In the genomic region with DNA sequence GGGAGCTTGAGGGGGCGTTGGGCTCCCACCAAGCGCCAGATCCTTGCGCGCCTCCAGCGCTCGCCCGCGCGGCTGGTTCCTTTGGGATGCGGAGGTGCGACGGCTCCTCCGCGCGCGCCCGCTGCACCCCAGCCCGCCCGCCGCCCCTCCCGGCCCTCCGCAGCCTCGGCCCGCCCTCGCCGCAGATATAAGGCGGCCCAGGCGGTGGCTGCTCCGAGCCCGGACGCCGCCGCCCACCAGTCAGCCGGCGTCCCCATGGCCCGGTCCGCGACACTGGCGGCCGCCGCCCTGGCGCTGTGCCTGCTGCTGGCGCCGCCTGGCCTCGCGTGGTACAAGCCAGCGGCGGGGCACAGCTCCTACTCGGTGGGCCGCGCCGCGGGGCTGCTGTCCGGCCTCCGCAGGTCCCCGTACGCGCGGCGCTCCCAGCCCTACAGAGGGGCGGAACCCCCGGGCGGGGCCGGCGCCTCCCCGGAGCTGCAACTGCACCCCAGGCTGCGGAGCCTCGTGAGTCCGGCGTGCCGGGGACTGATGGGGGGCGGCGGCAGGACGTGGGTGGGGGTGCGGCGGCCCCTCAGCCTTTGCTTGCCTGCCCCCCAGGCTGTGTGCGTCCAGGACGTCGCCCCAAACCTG, we compare ENCODE assay signal across 8 cellular contexts. TPM values are rescaled to one million over a fixed set of nuclear protein-coding genes. Genes with fewer than 3 reads are reported as not detected.
DNase-seq lines count a peak whose midpoint lies in the region; ATAC-seq, FAIRE-seq and TF ChIP-seq lines count a peak whose summit lies in the region.

A gene (plus strand): TSS at position 216 of the 630 bp plus-strand sequence. CDS start 40 bp downstream, at position 256.

- peak within 1 kb of the TSS; percentile 7 for H3K4me3 ChIP-seq in bronchial epithelial cell (ENCODE audit: low read depth, low read length)
- H3K4me3 ChIP-seq in aorta (ENCODE audit: low read length in 2 of 2): peak within 1 kb of the TSS in 1 of 2 donors; percentile 3

- no peak for TF ChIP-seq CTCF in bronchial epithelial cell (IDR thresholded peaks at IDR 0.05; ENCODE audit: insufficient read depth, low read length, severe bottlenecking)

- intact Hi-C loops in aorta (cut with DNase I): no loop called here

- H3K4me3 Mint-ChIP-seq in activated naive CD4-positive, alpha-beta T cell treated with anti-CD3 and anti-CD28 coated beads, Interleukin-2, amount 50 U/mL, for 24 hours: peak within 1 kb of the TSS; percentile 11

- H3K36me3 Mint-ChIP-seq in activated naive CD4-positive, alpha-beta T cell treated with anti-CD3 and anti-CD28 coated beads, Interleukin-2, amount 50 U/mL, for 24 hours: peaks cover 11% of the 10 kb centered on the region

- H3K9me3 ChIP-seq in aorta (ENCODE audit: control insufficient read depth, low read length): no peaks in the 10 kb centered on the region

- H3K36me3 ChIP-seq in bronchial epithelial cell (ENCODE audit: control insufficient read depth, insufficient read depth, low read length) (peaks cover 23% of the 10 kb centered on the region), aorta (ENCODE audit: control insufficient read depth in 1 of 2, insufficient read depth in 2 of 2, low read length in 1 of 2) (peaks cover 0 to 2% of the 10 kb centered on the region in 2 donors)

- no peak within 1 kb of the TSS for H3K27ac ChIP-seq in aorta (ENCODE audit: low read depth in 1 of 2, low read length in 2 of 2)

- peak; percentile 30 for ATAC-seq in aorta (ENCODE audit: low FRiP score)
- ATAC-seq in GM18873 (IDR thresholded peaks at IDR 0.05; ENCODE audit: low FRiP score, unreplicated experiment): no peak

- H3K9me3 Mint-ChIP-seq in activated naive CD4-positive, alpha-beta T cell treated with anti-CD3 and anti-CD28 coated beads, Interleukin-2, amount 50 U/mL, for 24 hours: no peaks in the 10 kb centered on the region

- 1 to 2% methylated on average over 37 to 79 of the region's 79 CpGs for WGBS in aorta, 2 donors

- no peak for DNase-seq in activated naive CD4-positive, alpha-beta T cell treated with anti-CD3 and anti-CD28 coated beads, Interleukin-2, amount 50 U/mL, for 16 hours
- DNase-seq in bronchial epithelial cell (ENCODE audit: low read depth) (no peak), lung microvascular endothelial cell (ENCODE audit: low read depth in 2 of 2) (peak; percentile 11 to 51), aorta (peak in 1 of 2 donors; percentile 79), cerebellar nuclear complex (lab: John Stamatoyannopoulos, UW) (no peak)
- DNase-seq in central memory CD4-positive, alpha-beta T cell: no peak

- no peaks in the 10 kb centered on the region for H3K27me3 ChIP-seq in bronchial epithelial cell (ENCODE audit: control insufficient read depth, insufficient read depth, low read length)
- H3K27me3 ChIP-seq in aorta (ENCODE audit: control insufficient read depth in 1 of 2, insufficient read depth in 2 of 2, low read length in 1 of 2): no peaks in the 10 kb centered on the region

- H3K27me3 Mint-ChIP-seq in activated naive CD4-positive, alpha-beta T cell treated with anti-CD3 and anti-CD28 coated beads, Interleukin-2, amount 50 U/mL, for 24 hours: peaks cover 7% of the 10 kb centered on the region

- FAIRE-seq in bronchial epithelial cell (lab: Jason Lieb, UNC): no peak

- no peak within 1 kb of the TSS for H3K27ac Mint-ChIP-seq in activated naive CD4-positive, alpha-beta T cell treated with anti-CD3 and anti-CD28 coated beads, Interleukin-2, amount 50 U/mL, for 24 hours

- H3K4me1 Mint-ChIP-seq in activated naive CD4-positive, alpha-beta T cell treated with anti-CD3 and anti-CD28 coated beads, Interleukin-2, amount 50 U/mL, for 24 hours: peaks cover 7% of the 10 kb centered on the region

- no peaks in the 10 kb centered on the region for H3K4me1 ChIP-seq in aorta (ENCODE audit: control insufficient read depth in 1 of 2, insufficient read depth in 2 of 2, low read length in 2 of 2)

RNA-seq across cellular contexts. Expression of the gene that starts here (rescaled TPM):
- 0.26 and 0.51 TPM in 2 replicates for total RNA-seq in bronchial epithelial cell
- total RNA-seq in lung microvascular endothelial cell: under 0.01 TPM in 1 of 2 replicates, not detected in the other
- total RNA-seq in aorta: 1 to 10 TPM in 1 of 2 donors, under 1 TPM in 1; 0.58 to 1.0 TPM
- 1 to 10 TPM in 1 of 2 donors, not detected in 1; 2.4 TPM for polyA plus RNA-seq in aorta

Comparison
In these comparisons a context has a peak if more than half of its experiments do, and no peak if none do; other contexts are left out.
1. Peak in DNase-seq in lung microvascular endothelial cell; RNA of the gene not detected or under 1 TPM.